Comparison of ENCODE assay signal across 1 cellular context in the genomic region with DNA sequence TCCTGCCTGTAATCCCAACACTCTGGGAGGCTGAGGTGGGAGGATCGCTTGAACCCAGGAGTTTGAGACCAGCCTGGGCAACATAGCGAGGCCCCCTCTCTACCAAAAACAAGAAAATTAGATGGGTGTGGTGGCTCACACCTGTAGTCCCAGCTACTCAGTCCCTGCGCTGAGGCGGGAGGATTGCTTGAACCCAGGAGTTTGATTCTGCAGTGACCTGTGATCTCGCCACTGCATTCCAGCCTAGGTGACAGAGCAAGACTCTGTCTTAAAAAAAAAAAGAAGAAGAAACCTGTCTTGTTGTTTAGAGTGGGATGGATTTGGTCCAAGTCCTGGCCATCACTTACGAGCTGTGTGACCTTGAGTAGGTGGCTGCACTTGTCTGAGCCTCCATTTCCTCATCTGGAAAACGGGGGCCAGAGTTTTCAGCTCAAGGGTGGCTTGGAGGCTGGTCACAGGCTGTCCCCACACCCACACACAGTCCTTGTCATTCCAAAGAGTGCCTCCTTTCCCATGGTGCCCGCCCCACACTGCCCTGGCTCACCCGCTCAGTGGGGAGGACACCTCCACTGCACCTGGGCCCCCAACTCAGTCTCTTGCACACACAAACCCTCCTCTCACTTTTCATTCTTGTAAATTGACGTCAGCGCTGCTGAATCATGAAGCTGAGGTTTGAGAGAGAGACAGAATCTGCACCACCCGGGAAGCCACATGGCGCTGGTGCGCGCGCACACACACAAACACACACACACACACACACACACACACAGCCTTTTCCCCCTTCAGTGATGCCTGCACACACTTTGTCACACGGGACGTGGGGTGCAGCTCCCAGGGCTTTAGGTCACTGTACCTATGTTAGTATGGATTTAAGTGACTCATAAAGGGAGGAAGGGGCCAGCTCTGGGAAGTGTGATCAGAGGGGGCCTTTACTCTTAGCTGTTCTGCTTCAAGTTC.
A peak's percentile ranks its signal among the peaks of the same experiment; 100 is the strongest.
TF ChIP-seq lines count a peak whose summit lies in the region.

No MANE protein-coding gene starts in this region.

TF ChIP-seq in K562, 482 proteins besides CTCF, POLR2A, EP300 and RAD21 (continued from another document and continues in another):
- TF ChIP-seq, protein P1, sequence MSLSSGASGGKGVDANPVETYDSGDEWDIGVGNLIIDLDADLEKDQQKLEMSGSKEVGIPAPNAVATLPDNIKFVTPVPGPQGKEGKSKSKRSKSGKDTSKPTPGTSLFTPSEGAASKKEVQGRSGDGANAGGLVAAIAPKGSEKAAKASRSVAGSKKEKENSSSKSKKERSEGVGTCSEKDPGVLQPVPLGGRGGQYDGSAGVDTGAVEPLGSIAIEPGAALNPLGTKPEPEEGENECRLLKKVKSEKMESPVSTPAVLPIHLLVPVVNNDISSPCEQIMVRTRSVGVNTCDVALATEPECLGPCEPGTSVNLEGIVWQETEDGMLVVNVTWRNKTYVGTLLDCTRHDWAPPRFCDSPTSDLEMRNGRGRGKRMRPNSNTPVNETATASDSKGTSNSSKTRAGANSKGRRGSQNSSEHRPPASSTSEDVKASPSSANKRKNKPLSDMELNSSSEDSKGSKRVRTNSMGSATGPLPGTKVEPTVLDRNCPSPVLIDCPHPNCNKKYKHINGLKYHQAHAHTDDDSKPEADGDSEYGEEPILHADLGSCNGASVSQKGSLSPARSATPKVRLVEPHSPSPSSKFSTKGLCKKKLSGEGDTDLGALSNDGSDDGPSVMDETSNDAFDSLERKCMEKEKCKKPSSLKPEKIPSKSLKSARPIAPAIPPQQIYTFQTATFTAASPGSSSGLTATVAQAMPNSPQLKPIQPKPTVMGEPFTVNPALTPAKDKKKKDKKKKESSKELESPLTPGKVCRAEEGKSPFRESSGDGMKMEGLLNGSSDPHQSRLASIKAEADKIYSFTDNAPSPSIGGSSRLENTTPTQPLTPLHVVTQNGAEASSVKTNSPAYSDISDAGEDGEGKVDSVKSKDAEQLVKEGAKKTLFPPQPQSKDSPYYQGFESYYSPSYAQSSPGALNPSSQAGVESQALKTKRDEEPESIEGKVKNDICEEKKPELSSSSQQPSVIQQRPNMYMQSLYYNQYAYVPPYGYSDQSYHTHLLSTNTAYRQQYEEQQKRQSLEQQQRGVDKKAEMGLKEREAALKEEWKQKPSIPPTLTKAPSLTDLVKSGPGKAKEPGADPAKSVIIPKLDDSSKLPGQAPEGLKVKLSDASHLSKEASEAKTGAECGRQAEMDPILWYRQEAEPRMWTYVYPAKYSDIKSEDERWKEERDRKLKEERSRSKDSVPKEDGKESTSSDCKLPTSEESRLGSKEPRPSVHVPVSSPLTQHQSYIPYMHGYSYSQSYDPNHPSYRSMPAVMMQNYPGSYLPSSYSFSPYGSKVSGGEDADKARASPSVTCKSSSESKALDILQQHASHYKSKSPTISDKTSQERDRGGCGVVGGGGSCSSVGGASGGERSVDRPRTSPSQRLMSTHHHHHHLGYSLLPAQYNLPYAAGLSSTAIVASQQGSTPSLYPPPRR (CRISPR knock-in tag; IDR thresholded peaks at IDR 0.05; ENCODE audit: borderline replicate concordance): no peak
- TF ChIP-seq, protein P2, sequence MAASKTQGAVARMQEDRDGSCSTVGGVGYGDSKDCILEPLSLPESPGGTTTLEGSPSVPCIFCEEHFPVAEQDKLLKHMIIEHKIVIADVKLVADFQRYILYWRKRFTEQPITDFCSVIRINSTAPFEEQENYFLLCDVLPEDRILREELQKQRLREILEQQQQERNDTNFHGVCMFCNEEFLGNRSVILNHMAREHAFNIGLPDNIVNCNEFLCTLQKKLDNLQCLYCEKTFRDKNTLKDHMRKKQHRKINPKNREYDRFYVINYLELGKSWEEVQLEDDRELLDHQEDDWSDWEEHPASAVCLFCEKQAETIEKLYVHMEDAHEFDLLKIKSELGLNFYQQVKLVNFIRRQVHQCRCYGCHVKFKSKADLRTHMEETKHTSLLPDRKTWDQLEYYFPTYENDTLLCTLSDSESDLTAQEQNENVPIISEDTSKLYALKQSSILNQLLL (CRISPR knock-in tag; IDR thresholded peaks at IDR 0.05; ENCODE audit: borderline replicate concordance): no peak
- TF ChIP-seq ZNF830 (CRISPR knock-in tag; IDR thresholded peaks at IDR 0.05) (no peak), ZKSCAN8 (CRISPR knock-in tag; IDR thresholded peaks at IDR 0.05) (no peak), TRIM24 (IDR thresholded peaks at IDR 0.05) (no peak), CBX5 (IDR thresholded peaks at IDR 0.05; ENCODE audit: borderline replicate concordance, low read depth) (no peak), CBX1 (IDR thresholded peaks at IDR 0.05; ENCODE audit: low read depth) (no peak), CBX8 (IDR thresholded peaks at IDR 0.05; ENCODE audit: borderline replicate concordance, extremely low read depth, low read depth, low read length, poor library complexity, severe bottlenecking) (no peak), ARNT (IDR thresholded peaks at IDR 0.05) (no peak), SRSF1 (IDR thresholded peaks at IDR 0.05; ENCODE audit: low read depth, low read length) (no peak), RCOR1 (IDR thresholded peaks at IDR 0.05; ENCODE audit: borderline replicate concordance in 1 of 2, low read depth in 2 of 2, low read length in 2 of 2) (peak in 1 of 2 experiments; percentile 56; a peak in 1 of 4 replicates), BACH1 (tag; IDR thresholded peaks at IDR 0.05) (no peak), SIN3A (IDR thresholded peaks at IDR 0.05; ENCODE audit: borderline replicate concordance in 2 of 2, control insufficient read depth in 1 of 2, low read depth in 2 of 2, low read length in 2 of 2) (no peak), XRCC3 (IDR thresholded peaks at IDR 0.05) (no peak), SAP30 (IDR thresholded peaks at IDR 0.05; ENCODE audit: borderline replicate concordance, insufficient read depth, low read depth, low read length, poor library complexity, severe bottlenecking) (no peak), MAFK (IDR thresholded peaks at IDR 0.05; ENCODE audit: low read length) (0 out of 2 replicates have a peak, but pooled peaks have one; percentile 22), ZNF12 (CRISPR knock-in tag; IDR thresholded peaks at IDR 0.05) (no peak), NUFIP1 (IDR thresholded peaks at IDR 0.05; ENCODE audit: partially characterized antibody) (no peak), BCL6 (CRISPR knock-in tag; IDR thresholded peaks at IDR 0.05) (no peak), EGR1 (conservative IDR thresholded peaks at IDR 0.05) (no peak; the same call in 1 of the 2 replicates), EWSR1 (IDR thresholded peaks at IDR 0.05; ENCODE audit: borderline replicate concordance, low read depth, partially characterized antibody) (no peak), HDAC3 (IDR thresholded peaks at IDR 0.05; ENCODE audit: borderline replicate concordance, partially characterized antibody) (no peak), ZNF140 (CRISPR knock-in tag; IDR thresholded peaks at IDR 0.05) (no peak), KLF10 (CRISPR knock-in tag; IDR thresholded peaks at IDR 0.05) (no peak), RFX7 (CRISPR knock-in tag; IDR thresholded peaks at IDR 0.05) (no peak), TEAD4 (IDR thresholded peaks at IDR 0.05; ENCODE audit: low read length) (no peak), TEAD4 (CRISPR knock-in tag; IDR thresholded peaks at IDR 0.05; ENCODE audit: borderline replicate concordance) (no peak), WHSC1 (IDR thresholded peaks at IDR 0.05; ENCODE audit: low read length) (no peak), C11orf30 (IDR thresholded peaks at IDR 0.05; ENCODE audit: low read depth) (peak; percentile 56), RNF2 (IDR thresholded peaks at IDR 0.05) (no peak), NBN (IDR thresholded peaks at IDR 0.05; ENCODE audit: low read depth) (no peak; the same call in 1 of the 2 replicates), L3MBTL2 (IDR thresholded peaks at IDR 0.05) (no peak), TRIM28 (IDR thresholded peaks at IDR 0.05) (no peak), ZBED1 (IDR thresholded peaks at IDR 0.05) (no peak), ZNF699 (CRISPR knock-in tag; IDR thresholded peaks at IDR 0.05; ENCODE audit: insufficient replicate concordance) (no peak), COPS2 (conservative IDR thresholded peaks at IDR 0.05) (no peak), ZNF197 (CRISPR knock-in tag; IDR thresholded peaks at IDR 0.05; ENCODE audit: low read depth) (no peak)
- TF ChIP-seq, protein P3, sequence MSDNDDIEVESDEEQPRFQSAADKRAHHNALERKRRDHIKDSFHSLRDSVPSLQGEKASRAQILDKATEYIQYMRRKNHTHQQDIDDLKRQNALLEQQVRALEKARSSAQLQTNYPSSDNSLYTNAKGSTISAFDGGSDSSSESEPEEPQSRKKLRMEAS (CRISPR knock-in tag; IDR thresholded peaks at IDR 0.05): peak; percentile 75
- TF ChIP-seq, protein P4, sequence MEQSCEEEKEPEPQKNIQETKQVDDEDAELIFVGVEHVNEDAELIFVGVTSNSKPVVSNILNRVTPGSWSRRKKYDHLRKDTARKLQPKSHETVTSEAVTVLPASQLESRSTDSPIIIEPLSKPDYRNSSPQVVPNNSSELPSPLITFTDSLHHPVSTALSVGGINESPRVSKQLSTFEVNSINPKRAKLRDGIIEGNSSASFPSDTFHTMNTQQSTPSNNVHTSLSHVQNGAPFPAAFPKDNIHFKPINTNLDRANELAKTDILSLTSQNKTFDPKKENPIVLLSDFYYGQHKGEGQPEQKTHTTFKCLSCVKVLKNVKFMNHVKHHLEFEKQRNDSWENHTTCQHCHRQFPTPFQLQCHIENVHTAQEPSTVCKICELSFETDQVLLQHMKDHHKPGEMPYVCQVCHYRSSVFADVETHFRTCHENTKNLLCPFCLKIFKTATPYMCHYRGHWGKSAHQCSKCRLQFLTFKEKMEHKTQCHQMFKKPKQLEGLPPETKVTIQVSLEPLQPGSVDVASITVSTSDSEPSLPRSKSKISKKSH (CRISPR knock-in tag; IDR thresholded peaks at IDR 0.05): no peak
- TF ChIP-seq, protein P5, sequence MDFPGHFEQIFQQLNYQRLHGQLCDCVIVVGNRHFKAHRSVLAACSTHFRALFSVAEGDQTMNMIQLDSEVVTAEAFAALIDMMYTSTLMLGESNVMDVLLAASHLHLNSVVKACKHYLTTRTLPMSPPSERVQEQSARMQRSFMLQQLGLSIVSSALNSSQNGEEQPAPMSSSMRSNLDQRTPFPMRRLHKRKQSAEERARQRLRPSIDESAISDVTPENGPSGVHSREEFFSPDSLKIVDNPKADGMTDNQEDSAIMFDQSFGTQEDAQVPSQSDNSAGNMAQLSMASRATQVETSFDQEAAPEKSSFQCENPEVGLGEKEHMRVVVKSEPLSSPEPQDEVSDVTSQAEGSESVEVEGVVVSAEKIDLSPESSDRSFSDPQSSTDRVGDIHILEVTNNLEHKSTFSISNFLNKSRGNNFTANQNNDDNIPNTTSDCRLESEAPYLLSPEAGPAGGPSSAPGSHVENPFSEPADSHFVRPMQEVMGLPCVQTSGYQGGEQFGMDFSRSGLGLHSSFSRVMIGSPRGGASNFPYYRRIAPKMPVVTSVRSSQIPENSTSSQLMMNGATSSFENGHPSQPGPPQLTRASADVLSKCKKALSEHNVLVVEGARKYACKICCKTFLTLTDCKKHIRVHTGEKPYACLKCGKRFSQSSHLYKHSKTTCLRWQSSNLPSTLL (IDR thresholded peaks at IDR 0.05): no peak
- TF ChIP-seq, protein P6, sequence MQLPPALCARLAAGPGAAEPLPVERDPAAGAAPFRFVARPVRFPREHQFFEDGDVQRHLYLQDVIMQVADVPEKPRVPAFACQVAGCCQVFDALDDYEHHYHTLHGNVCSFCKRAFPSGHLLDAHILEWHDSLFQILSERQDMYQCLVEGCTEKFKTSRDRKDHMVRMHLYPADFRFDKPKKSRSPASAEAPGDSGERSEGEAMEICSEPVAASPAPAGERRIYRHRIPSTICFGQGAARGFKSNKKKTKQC (CRISPR knock-in tag; IDR thresholded peaks at IDR 0.05): no peak
- TF ChIP-seq, protein P7, sequence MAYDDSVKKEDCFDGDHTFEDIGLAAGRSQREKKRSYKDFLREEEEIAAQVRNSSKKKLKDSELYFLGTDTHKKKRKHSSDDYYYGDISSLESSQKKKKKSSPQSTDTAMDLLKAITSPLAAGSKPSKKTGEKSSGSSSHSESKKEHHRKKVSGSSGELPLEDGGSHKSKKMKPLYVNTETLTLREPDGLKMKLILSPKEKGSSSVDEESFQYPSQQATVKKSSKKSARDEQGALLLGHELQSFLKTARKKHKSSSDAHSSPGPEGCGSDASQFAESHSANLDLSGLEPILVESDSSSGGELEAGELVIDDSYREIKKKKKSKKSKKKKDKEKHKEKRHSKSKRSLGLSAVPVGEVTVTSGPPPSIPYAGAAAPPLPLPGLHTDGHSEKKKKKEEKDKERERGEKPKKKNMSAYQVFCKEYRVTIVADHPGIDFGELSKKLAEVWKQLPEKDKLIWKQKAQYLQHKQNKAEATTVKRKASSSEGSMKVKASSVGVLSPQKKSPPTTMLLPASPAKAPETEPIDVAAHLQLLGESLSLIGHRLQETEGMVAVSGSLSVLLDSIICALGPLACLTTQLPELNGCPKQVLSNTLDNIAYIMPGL (CRISPR knock-in tag; IDR thresholded peaks at IDR 0.05): no peak
